In the genomic region with DNA sequence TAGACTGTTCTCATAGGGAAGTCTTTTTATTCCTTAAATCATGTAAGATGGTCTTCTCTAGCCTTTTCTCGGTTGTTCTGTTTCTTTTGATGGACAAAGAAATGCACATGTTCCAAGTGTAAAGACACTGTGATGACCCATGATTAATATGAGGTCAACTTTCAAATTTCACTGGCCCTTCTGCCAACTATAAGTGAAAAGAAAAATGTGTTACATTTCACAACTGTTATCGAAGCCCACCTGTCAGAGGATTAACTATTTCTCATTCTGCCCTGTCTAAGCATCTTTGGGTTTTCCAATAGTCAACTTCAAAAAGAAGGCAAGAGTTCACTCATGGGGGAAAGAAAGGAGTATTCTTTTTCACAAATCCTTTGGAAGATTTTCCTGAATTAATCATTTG, we compare ENCODE assay signal across 34 cellular contexts. TPM values are rescaled to one million over a fixed set of nuclear protein-coding genes. Genes with fewer than 3 reads are reported as not detected.
"Had no signal": no experiment of that assay in that cellular context is flagged by ENCODE, and none has a peak within 500 bp of the region (broad histone marks: within the 10 kb centered on the region; RNA-seq: fewer than 3 reads in every experiment).

No MANE protein-coding gene starts in this region.

- H3K4me2 ChIP-seq: smooth muscle cell had no signal

- H3K9me3 ChIP-seq: ascending aorta, esophagus squamous epithelium, neutrophil, stomach, thyroid gland had no signal

- H2AFZ ChIP-seq: hepatocyte had no signal

- ATAC-seq: activated naive CD4-positive, alpha-beta T cell treated with anti-CD3 and anti-CD28 coated beads, Interleukin-2, amount 50 U/mL, for 72 hours; activated T-cell treated with anti-CD3 and anti-CD28 coated beads, Interleukin-2, amount 50 U/mL, for 72 hours; left lobe of liver; natural killer cell; sciatic nerve; stimulated activated naive B cell treated with anti-CD40 and anti-IgM and Interleukin-4, amounts not matched to agents 10 μg/mL and 1 μg/mL and 100 μg/mL, for 72 hours had no signal

- H3K4me3 ChIP-seq: ascending aorta, esophagus squamous epithelium, hepatocyte, lung, smooth muscle cell, stomach, thyroid gland had no signal

- H3K27ac ChIP-seq: brain microvascular endothelial cell, esophagus squamous epithelium, hepatocyte, neutrophil, thyroid gland, VCaP had no signal

- DNase-seq: activated CD4-positive, alpha-beta T cell treated with anti-CD3 and anti-CD28 coated beads for 4 hours; activated CD4-positive, alpha-beta T cell treated with anti-CD3 and anti-CD28 coated beads, Interleukin-2, amount 50 U/mL, for 4 hours; activated naive CD4-positive, alpha-beta T cell; activated T-cell treated with anti-CD3 and anti-CD28 coated beads for 4 hours; activated T-cell treated with anti-CD3 and anti-CD28 coated beads, Interleukin-2, amount 50 U/mL, for 72 hours; brain microvascular endothelial cell; caudate nucleus; endodermal cell; esophagus squamous epithelium; mesendoderm; natural killer cell; stimulated activated CD4-positive, alpha-beta T cell treated with anti-CD3 and anti-CD28 coated beads, Interleukin-1b, Interleukin-23, amount 100 ng/mL, for 48 hours; stimulated activated naive B cell treated with anti-CD40 and anti-IgM and Interleukin-4, amounts not matched to agents 10 μg/mL and 1 μg/mL and 100 μg/mL, for 72 hours; stomach; T-helper 9 cell; thyroid gland had no signal

- H3K4me3 Mint-ChIP-seq: activated T-cell treated with anti-CD3 and anti-CD28 coated beads, Interleukin-2, amount 50 U/mL, for 72 hours; dendritic cell treated with granulocyte-macrophage colony-stimulating factor and Interleukin-4, amounts not matched to agents 40 ng/mL and 50 ng/mL, for 4 days; endodermal cell; natural killer cell; stimulated activated naive B cell treated with anti-CD40 and anti-IgM and Interleukin-4, amounts not matched to agents 10 μg/mL and 1 μg/mL and 100 μg/mL, for 72 hours had no signal

- H3K27ac Mint-ChIP-seq: activated naive CD4-positive, alpha-beta T cell treated with anti-CD3 and anti-CD28 coated beads, Interleukin-2, amount 50 U/mL, for 72 hours; dendritic cell treated with granulocyte-macrophage colony-stimulating factor and Interleukin-4, amounts not matched to agents 40 ng/mL and 50 ng/mL, for 4 days; endodermal cell; stimulated activated naive B cell treated with anti-CD40 and anti-IgM and Interleukin-4, amounts not matched to agents 10 μg/mL and 1 μg/mL and 100 μg/mL, for 72 hours had no signal

- H3K27me3 ChIP-seq: ascending aorta, brain microvascular endothelial cell, esophagus squamous epithelium, hepatocyte, neutrophil, stomach, thyroid gland had no signal

- H3K27me3 Mint-ChIP-seq: dendritic cell treated with granulocyte-macrophage colony-stimulating factor and Interleukin-4, amounts not matched to agents 40 ng/mL and 50 ng/mL, for 4 days; stimulated activated naive B cell treated with anti-CD40 and anti-IgM and Interleukin-4, amounts not matched to agents 10 μg/mL and 1 μg/mL and 100 μg/mL, for 72 hours had no signal

- H3K36me3 ChIP-seq: neutrophil had no signal

RNA-seq across cellular contexts. Expression of a gene that starts 32.2 kb away (rescaled TPM):
- total RNA-seq: activated naive CD4-positive, alpha-beta T cell treated with anti-CD3 and anti-CD28 coated beads, Interleukin-2, amount 50 U/mL, for 72 hours; activated T-cell treated with anti-CD3 and anti-CD28 coated beads, Interleukin-2, amount 50 U/mL, for 72 hours; ascending aorta; endodermal cell; esophagus squamous epithelium; frontal cortex; hepatocyte; kidney epithelial cell; left lobe of liver; lung; mononuclear cell; natural killer cell; osteocyte; posterior vena cava; renal cortical epithelial cell; sciatic nerve; smooth muscle cell; stomach; T-helper 1 cell treated with Interleukin-12 subunit alpha and Interleukin-12 subunit beta and Interleukin-4 antibody, amounts not matched to agents 30 ng/mL and 1 ng/mL, for 36 hours; ureter had no signal
- polyA plus RNA-seq: lung, smooth muscle cell, stomach had no signal
